In genomic region chr16:28304214-28304613, GRCh38 we compare ENCODE assay signal across 10 cellular contexts. TPM values are rescaled to one million over a fixed set of nuclear protein-coding genes. Genes with fewer than 3 reads are reported as not detected.
A peak's percentile ranks its signal among the peaks of the same experiment; 100 is the strongest.
DNase-seq lines count a peak whose midpoint lies in the region; ATAC-seq and TF ChIP-seq lines count a peak whose summit lies in the region.
"Had no signal": no experiment of that assay in that cellular context is flagged by ENCODE, and none has a peak within 500 bp of the region (broad histone marks: within the 10 kb centered on the region; RNA-seq: fewer than 3 reads in every experiment).

No MANE protein-coding gene starts in this region.

- no peak overlapping the region for H3K9ac ChIP-seq in mammary epithelial cell (ENCODE audit: insufficient read depth, low read length)

- peak; percentile 17 for DNase-seq in EL
- peak; percentile 8 for DNase-seq in LoVo (ENCODE audit: low spot score)
- DNase-seq in mammary epithelial cell: peak; percentile 15
- peak in 1 of 3 donors; percentile 44 for DNase-seq in mucosa of descending colon
- no peak for DNase-seq in NOMO-1 treated with DMSO at 0.1 percent for 48 hours (lab: John Stamatoyannopoulos, UW; ENCODE audit: unreplicated experiment)
- DNase-seq in NCI-H146 treated with DMSO at 0.1 percent for 48 hours (lab: John Stamatoyannopoulos, UW; ENCODE audit: unreplicated experiment): no peak
- DNase-seq: NCI-H524 had no signal

- H3K27me3 ChIP-seq in mammary epithelial cell (ENCODE audit: insufficient read depth, low read length): no peaks in the 10 kb centered on the region

- no peak overlapping the region for H2AFZ ChIP-seq in mammary epithelial cell (ENCODE audit: low read depth, low read length)

- intact Hi-C loops in mammary epithelial cell (cut with micrococcal nuclease) (no loop called here), mucosa of descending colon (cut with DNase I, micrococcal nuclease) (no loop called here)

- BruUV-seq in mammary epithelial cell (replicated peaks; lab: Mats Ljungman, UMichigan): no TSS peak

- H3K4me3 ChIP-seq in mammary epithelial cell (replicated peaks in 1 of 3; ENCODE audit: insufficient read depth in 1 of 3, low read depth in 2 of 3, low read length in 3 of 3) (no peak overlapping the region), mucosa of descending colon (no peak overlapping the region)
- H3K4me3 ChIP-seq: psoas muscle had no signal

- H3K27ac ChIP-seq in mammary epithelial cell (ENCODE audit: insufficient read depth, low read depth, low read length): no peak overlapping the region
- H3K27ac ChIP-seq: psoas muscle had no signal

- dilution Hi-C loops in mammary epithelial cell (cut with HindIII; ENCODE audit: low sequenced_read_pairs): no loop called here

- H3K36me3 ChIP-seq in mammary epithelial cell (ENCODE audit: insufficient read depth, low read length): no peaks in the 10 kb centered on the region
- no peaks in the 10 kb centered on the region for H3K36me3 ChIP-seq in mucosa of descending colon (ENCODE audit: low read depth)

- ATAC-seq in mucosa of descending colon: peak; percentile 33
- no peak for ATAC-seq in HG02623 (IDR thresholded peaks at IDR 0.05; ENCODE audit: unreplicated experiment)
- no peak for ATAC-seq in HG02840 (IDR thresholded peaks at IDR 0.05; ENCODE audit: low FRiP score, unreplicated experiment)
- ATAC-seq: psoas muscle had no signal

- no peaks in the 10 kb centered on the region for H3K79me2 ChIP-seq in mammary epithelial cell (ENCODE audit: insufficient read depth, low read length)

- no peaks in the 10 kb centered on the region for H3K9me3 ChIP-seq in mammary epithelial cell (replicated peaks; ENCODE audit: insufficient read depth, low read length)
- no peaks in the 10 kb centered on the region for H3K9me3 ChIP-seq in mucosa of descending colon
- H3K9me3 ChIP-seq: psoas muscle had no signal

- no peaks in the 10 kb centered on the region for H4K20me1 ChIP-seq in mammary epithelial cell (ENCODE audit: insufficient read depth, low read length)

- H3K4me1 ChIP-seq in mammary epithelial cell (ENCODE audit: insufficient read depth, low read length): no peaks in the 10 kb centered on the region
- no peaks in the 10 kb centered on the region for H3K4me1 ChIP-seq in mucosa of descending colon (ENCODE audit: low read depth)

- CTCF ChIA-PET in mammary epithelial cell (lab: Charles Lee; ENCODE audit: low non-redundant PET): no interaction called here

- no peak for TF ChIP-seq CTCF in mammary epithelial cell (conservative IDR thresholded peaks at IDR 0.05 in 1 of 2, IDR thresholded peaks at IDR 0.05 in 1 of 2; ENCODE audit: extremely low read depth in 1 of 2, insufficient read depth in 1 of 2, low read depth in 1 of 2, low read length in 2 of 2)
- no peak for TF ChIP-seq CTCF in mucosa of descending colon (IDR thresholded peaks at IDR 0.05)

- 37% methylated on average over 5 of the region's 8 CpGs for WGBS in mammary epithelial cell (ENCODE audit: low coverage, missing lambda C conversion rate)

- H3K4me2 ChIP-seq in mammary epithelial cell (ENCODE audit: insufficient read depth, low read depth, low read length): no peak overlapping the region

- in situ Hi-C loops in mammary epithelial cell (cut with MboI; ENCODE audit: low sequenced_read_pairs in 2 of 2): no loop called here

RNA-seq across cellular contexts. Expression of gene SBK1, which starts 11.9 kb away (rescaled TPM):
- total RNA-seq in mammary epithelial cell (under 1 TPM; 0.17 to 0.38 TPM), mucosa of descending colon (1 to 10 TPM in 1 of 3 donors, under 1 TPM in 2; 0.28 to 1.8 (median 0.52) TPM)
- polyA plus RNA-seq in mammary epithelial cell: 0.08 TPM
- not detected for polyA minus RNA-seq in mammary epithelial cell

RNA-seq across cellular contexts. Expression of gene NPIPB6, which starts 59.1 kb away (rescaled TPM):
- total RNA-seq in mammary epithelial cell (under 1 TPM in 1 of 2 donors, not detected in 1; 0.26 TPM), mucosa of descending colon (1 to 10 TPM in 2 of 3 donors, under 1 TPM in 1; 0.94 to 4.3 (median 1.0) TPM)
- 0.25 TPM for polyA plus RNA-seq in mammary epithelial cell
- polyA minus RNA-seq in mammary epithelial cell: 2.7 TPM

Comparison
In these comparisons a context has a peak if more than half of its experiments do, and no peak if none do; other contexts are left out.
1. DNase-seq: peak in EL (single experiment), LoVo (single experiment) and mammary epithelial cell (single experiment); none in NOMO-1 treated with DMSO at 0.1 percent for 48 hours (single experiment) and NCI-H146 treated with DMSO at 0.1 percent for 48 hours (single experiment).